8 cellular contexts compared by ENCODE assay signal in the genomic region with DNA sequence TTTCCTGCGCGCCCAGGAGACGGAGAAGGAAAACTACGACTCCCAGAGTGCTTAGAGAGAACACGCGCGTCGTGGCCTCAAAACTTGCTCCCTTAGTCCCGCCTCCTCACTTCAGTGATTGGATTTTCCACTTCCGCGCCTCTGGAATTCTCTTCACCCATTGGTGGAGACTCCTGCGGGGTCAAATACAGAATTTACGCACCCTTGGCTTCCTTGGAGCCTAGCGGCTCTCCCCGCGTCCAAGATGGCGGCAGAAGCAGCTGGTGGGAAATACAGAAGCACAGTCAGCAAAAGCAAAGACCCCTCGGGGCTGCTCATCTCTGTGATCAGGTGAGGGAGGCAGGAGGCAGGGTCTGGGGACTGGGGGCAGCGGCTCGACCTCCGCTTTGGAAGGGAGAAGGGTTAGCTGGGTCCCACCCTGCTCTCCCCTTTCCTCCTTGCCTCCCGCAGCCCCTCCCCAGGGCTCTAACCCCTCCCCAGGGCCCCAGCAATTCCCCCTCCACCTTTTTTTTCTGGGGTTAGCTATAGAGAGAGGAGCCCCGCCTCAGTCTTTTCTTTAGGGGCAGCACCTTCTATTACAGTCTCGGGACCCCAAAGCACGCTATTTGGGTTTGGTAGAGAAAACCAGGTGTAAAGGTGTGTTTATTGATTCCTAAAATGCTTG. TPM values are rescaled to one million over a fixed set of nuclear protein-coding genes. Genes with fewer than 3 reads are reported as not detected.
A peak's percentile ranks its signal among the peaks of the same experiment; 100 is the strongest.
DNase-seq lines count a peak whose midpoint lies in the region; ATAC-seq and TF ChIP-seq lines count a peak whose summit lies in the region.

A gene (plus strand): TSS at position 221 of the 664 bp plus-strand sequence.

- H3K36me3 Mint-ChIP-seq in natural killer cell treated with Interleukin-12 subunit alpha and Interleukin-12 subunit beta and Interleukin-15 and Interleukin-18, amount 100 ng/mL, for 72 hours = peaks cover 6% of the 10 kb centered on the region

- H3K36me3 ChIP-seq in H7 (replicated peaks; ENCODE audit: control insufficient read depth, insufficient read depth, low read length) = no peaks in the 10 kb centered on the region

- H3K4me1 Mint-ChIP-seq in natural killer cell treated with Interleukin-12 subunit alpha and Interleukin-12 subunit beta and Interleukin-15 and Interleukin-18, amount 100 ng/mL, for 72 hours (ENCODE audit: low read depth in 2 of 2) = peaks cover 25 to 42% of the 10 kb centered on the region in 2 donors

- H3K4me3 ChIP-seq in H7 (ENCODE audit: insufficient read depth, low read depth, low read length) = peak within 1 kb of the TSS; percentile 92
- peak within 1 kb of the TSS; percentile 88 for H3K4me3 ChIP-seq in fibroblast of pulmonary artery (replicated peaks; ENCODE audit: low read depth, low read length)

- no peaks in the 10 kb centered on the region for H3K27me3 ChIP-seq in H7 (ENCODE audit: control insufficient read depth, insufficient read depth, low read length)

- TF ChIP-seq CTCF in fibroblast of pulmonary artery (IDR thresholded peaks at IDR 0.05; ENCODE audit: low read length, missing control alignments) = no peak

- peak; percentile 98 for DNase-seq in ELF-1 (ENCODE audit: low read depth, low spot score)
- peak; percentile 89 for DNase-seq in H7
- DNase-seq in M059J (ENCODE audit: low read depth) = peak; percentile 99
- peak; percentile 98 to 99 for DNase-seq in SHP77 (lab: John Stamatoyannopoulos, UW)
- peak; percentile 88 for DNase-seq in activated effector memory CD4-positive, alpha-beta T cell treated with Interleukin-2 at 50 U/mL for 16 hours
- peak; percentile 98 for DNase-seq in fibroblast of pulmonary artery (ENCODE audit: low read depth)
- peak; percentile 91 for DNase-seq in natural killer cell treated with Interleukin-12 subunit alpha and Interleukin-12 subunit beta and Interleukin-15 and Interleukin-18, amount 100 ng/mL, for 72 hours (ENCODE audit: low spot score)
- peak; percentile 84 for DNase-seq in stimulated activated naive CD8-positive, alpha-beta T cell treated with anti-CD3 and anti-CD28 coated beads, Interleukin-15, Interleukin-2, amounts not matched to agents 100 U/mL and 50 U/mL, for 24 hours

- peak within 1 kb of the TSS; percentile 96 for H3K4me3 Mint-ChIP-seq in natural killer cell treated with Interleukin-12 subunit alpha and Interleukin-12 subunit beta and Interleukin-15 and Interleukin-18, amount 100 ng/mL, for 72 hours

- H3K27ac Mint-ChIP-seq in natural killer cell treated with Interleukin-12 subunit alpha and Interleukin-12 subunit beta and Interleukin-15 and Interleukin-18, amount 100 ng/mL, for 72 hours = peak within 1 kb of the TSS; percentile 80 to 94

- peak; percentile 99 to 100 for ATAC-seq in natural killer cell treated with Interleukin-12 subunit alpha and Interleukin-12 subunit beta and Interleukin-15 and Interleukin-18, amount 100 ng/mL, for 72 hours
- peak; percentile 100 for ATAC-seq in stimulated activated naive CD8-positive, alpha-beta T cell treated with anti-CD3 and anti-CD28 coated beads, Interleukin-15, Interleukin-2, amounts not matched to agents 100 U/mL and 50 U/mL, for 24 hours

- no peaks in the 10 kb centered on the region for H3K27me3 Mint-ChIP-seq in natural killer cell treated with Interleukin-12 subunit alpha and Interleukin-12 subunit beta and Interleukin-15 and Interleukin-18, amount 100 ng/mL, for 72 hours

- no peaks in the 10 kb centered on the region for H3K9me3 Mint-ChIP-seq in natural killer cell treated with Interleukin-12 subunit alpha and Interleukin-12 subunit beta and Interleukin-15 and Interleukin-18, amount 100 ng/mL, for 72 hours

RNA-seq across cellular contexts. Expression of the gene that starts here (rescaled TPM):
- total RNA-seq in H7 (2014; rRNA removed; shearing (Covaris generic)) = 44.8 and 52.2 TPM in 2 replicates
- total RNA-seq in M059J (2014; rRNA removed; shearing (Covaris generic)) = 49.7 and 70.5 TPM in 2 replicates
- total RNA-seq in natural killer cell treated with Interleukin-12 subunit alpha and Interleukin-12 subunit beta and Interleukin-15 and Interleukin-18, amount 100 ng/mL, for 72 hours = 100 to 1,000 TPM in 1 of 2 donors, 10 to 100 TPM in 1; 78.5 to 107 TPM

Comparison
In these comparisons a context has a peak if more than half of its experiments do, and no peak if none do; other contexts are left out.
1. Peak in every context shown above with its lines: DNase-seq, ATAC-seq and H3K4me3 ChIP-seq.